ENCODE assay signal across 8 cellular contexts in the genomic region with DNA sequence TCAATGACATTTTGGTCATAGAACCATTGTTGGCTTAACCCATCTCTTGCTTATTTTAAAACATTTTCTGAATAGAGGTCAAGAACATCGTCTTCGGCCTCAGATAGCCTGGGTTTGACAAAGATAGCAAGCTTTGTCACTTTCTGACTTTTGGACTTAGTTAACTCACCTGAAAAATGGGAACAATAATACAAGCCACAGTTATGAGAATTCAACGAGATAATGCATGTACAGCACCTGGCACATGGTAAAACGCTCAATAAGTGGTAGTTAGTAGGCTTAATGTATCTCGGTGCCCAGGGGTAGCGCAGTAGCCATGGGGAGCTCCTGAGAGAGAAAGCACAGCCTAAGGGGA. TPM values are rescaled to one million over a fixed set of nuclear protein-coding genes. Genes with fewer than 3 reads are reported as not detected.
A peak's percentile ranks its signal among the peaks of the same experiment; 100 is the strongest.
DNase-seq lines count a peak whose midpoint lies in the region; ATAC-seq and TF ChIP-seq lines count a peak whose summit lies in the region.

No MANE protein-coding gene starts in this region.

- CTCF ChIA-PET in activated CD4-positive, alpha-beta T cell treated with anti-CD3 and anti-CD28 coated beads for 36 hours (lab: Charles Lee) = interaction anchor here (0.6 to 1.7 kb wide), 6 partner anchors 11 to 1098 kb away, joined by 3 to 9 read pairs (median 6); no protein-coding TSS in a partner anchor
- CTCF ChIA-PET in activated B cell treated with CpG ODN at 0.5 μM for 24 hours (lab: Charles Lee) = interaction anchor here (0.9 to 2.3 kb wide), 7 partner anchors 69 to 353 kb away, joined by 3 to 7 read pairs (median 4); no protein-coding TSS in a partner anchor

- peaks cover 10% of the 10 kb centered on the region for H3K36me3 Mint-ChIP-seq in activated CD4-positive, alpha-beta T cell treated with anti-CD3 and anti-CD28 coated beads for 36 hours (ENCODE audit: low read depth)
- peaks cover 30% of the 10 kb centered on the region for H3K36me3 Mint-ChIP-seq in activated B cell treated with CpG ODN at 0.5 μM for 24 hours (ENCODE audit: low read depth)

- peak overlapping the region; percentile 93 for H3K4me3 Mint-ChIP-seq in activated CD4-positive, alpha-beta T cell treated with anti-CD3 and anti-CD28 coated beads for 36 hours
- peak overlapping the region; percentile 92 for H3K4me3 Mint-ChIP-seq in activated B cell treated with CpG ODN at 0.5 μM for 24 hours

- no peak for DNase-seq in activated CD4-positive, alpha-beta T cell treated with anti-CD3 and anti-CD28 coated beads for 36 hours
- no peak for DNase-seq in activated CD4-positive, alpha-beta T cell treated with anti-CD3 and anti-CD28 coated beads for 48 hours
- no peak for DNase-seq in activated B cell treated with CpG ODN at 0.5 μM for 24 hours
- DNase-seq in substantia nigra (lab: John Stamatoyannopoulos, UW) = no peak
- no peak for DNase-seq in NK-92 (lab: John Stamatoyannopoulos, UW; ENCODE audit: unreplicated experiment)
- no peak for DNase-seq in NCI-H146 treated with DMSO at 0.1 percent for 48 hours (lab: John Stamatoyannopoulos, UW; ENCODE audit: unreplicated experiment)
- no peak for DNase-seq in SW 1271 (lab: John Stamatoyannopoulos, UW)

- H3K27ac Mint-ChIP-seq in activated CD4-positive, alpha-beta T cell treated with anti-CD3 and anti-CD28 coated beads for 36 hours = peak overlapping the region; percentile 87
- peak overlapping the region; percentile 82 for H3K27ac Mint-ChIP-seq in activated B cell treated with CpG ODN at 0.5 μM for 24 hours

- no peak for ATAC-seq in activated CD4-positive, alpha-beta T cell treated with anti-CD3 and anti-CD28 coated beads for 36 hours
- ATAC-seq in activated B cell treated with CpG ODN at 0.5 μM for 24 hours (ENCODE audit: low read depth) = no peak

- H3K4me1 Mint-ChIP-seq in activated CD4-positive, alpha-beta T cell treated with anti-CD3 and anti-CD28 coated beads for 36 hours = peaks cover 63% of the 10 kb centered on the region
- H3K4me1 Mint-ChIP-seq in activated B cell treated with CpG ODN at 0.5 μM for 24 hours = peaks cover 59% of the 10 kb centered on the region

- no peaks in the 10 kb centered on the region for H3K9me3 ChIP-seq in iPS-15b (ENCODE audit: control insufficient read depth, insufficient read depth, low read length)

- peak overlapping the region; percentile 89 for H3K4me3 ChIP-seq in iPS-15b (ENCODE audit: low read depth, low read length)

- no peaks in the 10 kb centered on the region for H3K27me3 Mint-ChIP-seq in activated CD4-positive, alpha-beta T cell treated with anti-CD3 and anti-CD28 coated beads for 36 hours
- H3K27me3 Mint-ChIP-seq in activated B cell treated with CpG ODN at 0.5 μM for 24 hours = no peaks in the 10 kb centered on the region

- no peaks in the 10 kb centered on the region for H3K9me3 Mint-ChIP-seq in activated CD4-positive, alpha-beta T cell treated with anti-CD3 and anti-CD28 coated beads for 36 hours (ENCODE audit: low read depth)
- H3K9me3 Mint-ChIP-seq in activated B cell treated with CpG ODN at 0.5 μM for 24 hours = no peaks in the 10 kb centered on the region

- H3K27me3 ChIP-seq in iPS-15b (ENCODE audit: control insufficient read depth, insufficient read depth, low read length) = no peaks in the 10 kb centered on the region

- intact Hi-C loops in activated CD4-positive, alpha-beta T cell treated with anti-CD3 and anti-CD28 coated beads for 36 hours (cut with DNase I, micrococcal nuclease) = loop anchor here in 1 of 2 experiments (1.0 to 10.0 kb wide), 5 partner anchors 123 to 1299 kb away; a partner anchor contains a TSS
- intact Hi-C loops in activated B cell treated with CpG ODN at 0.5 μM for 24 hours (cut with micrococcal nuclease) = loop anchor here (1.0 to 10.0 kb wide), 4 partner anchors 68 to 731 kb away; a partner anchor contains a TSS

- TF ChIP-seq CTCF in activated B cell treated with CpG ODN at 0.5 μM for 24 hours (IDR thresholded peaks at IDR 0.05) = no peak

- POLR2A ChIA-PET in activated CD4-positive, alpha-beta T cell treated with anti-CD3 and anti-CD28 coated beads for 36 hours (lab: Charles Lee) = interaction anchor here (0.5 to 1.8 kb wide), 2 partner anchors 37 to 72 kb away, joined by 4 read pairs; no protein-coding TSS in a partner anchor
- POLR2A ChIA-PET in activated B cell treated with CpG ODN at 0.5 μM for 24 hours (lab: Charles Lee) = interaction anchor here (0.7 to 2.6 kb wide), 13 partner anchors 18 to 322 kb away, joined by 3 to 13 read pairs (median 6); a partner anchor contains a TSS

- H3K4me1 ChIP-seq in iPS-15b (ENCODE audit: control insufficient read depth, insufficient read depth, low read length) = peaks cover 2% of the 10 kb centered on the region

- H3K9ac ChIP-seq in iPS-15b (ENCODE audit: low read depth, low read length) = peak overlapping the region; percentile 88

- peak overlapping the region; percentile 58 for H3K27ac ChIP-seq in substantia nigra (ENCODE audit: low read depth, low read length, poor library complexity, severe bottlenecking)

- no peaks in the 10 kb centered on the region for H3K36me3 ChIP-seq in iPS-15b (ENCODE audit: control insufficient read depth, insufficient read depth, low read length)

RNA-seq across cellular contexts. Expression of a gene that starts 0.4 kb away (rescaled TPM):
- total RNA-seq in activated CD4-positive, alpha-beta T cell treated with anti-CD3 and anti-CD28 coated beads for 36 hours = 10 to 100 TPM; 51.8 to 53.6 TPM
- total RNA-seq in activated B cell treated with CpG ODN at 0.5 μM for 24 hours = 49.9 and 54.5 TPM in 2 replicates

RNA-seq across cellular contexts. Expression of a gene that starts 4.7 kb away (rescaled TPM):
- 10 to 100 TPM; 28.0 to 31.1 TPM for total RNA-seq in activated CD4-positive, alpha-beta T cell treated with anti-CD3 and anti-CD28 coated beads for 36 hours
- 35.7 and 41.3 TPM in 2 replicates for total RNA-seq in activated B cell treated with CpG ODN at 0.5 μM for 24 hours
